Comparison of ENCODE assay signal across 24 cellular contexts in the genomic region with DNA sequence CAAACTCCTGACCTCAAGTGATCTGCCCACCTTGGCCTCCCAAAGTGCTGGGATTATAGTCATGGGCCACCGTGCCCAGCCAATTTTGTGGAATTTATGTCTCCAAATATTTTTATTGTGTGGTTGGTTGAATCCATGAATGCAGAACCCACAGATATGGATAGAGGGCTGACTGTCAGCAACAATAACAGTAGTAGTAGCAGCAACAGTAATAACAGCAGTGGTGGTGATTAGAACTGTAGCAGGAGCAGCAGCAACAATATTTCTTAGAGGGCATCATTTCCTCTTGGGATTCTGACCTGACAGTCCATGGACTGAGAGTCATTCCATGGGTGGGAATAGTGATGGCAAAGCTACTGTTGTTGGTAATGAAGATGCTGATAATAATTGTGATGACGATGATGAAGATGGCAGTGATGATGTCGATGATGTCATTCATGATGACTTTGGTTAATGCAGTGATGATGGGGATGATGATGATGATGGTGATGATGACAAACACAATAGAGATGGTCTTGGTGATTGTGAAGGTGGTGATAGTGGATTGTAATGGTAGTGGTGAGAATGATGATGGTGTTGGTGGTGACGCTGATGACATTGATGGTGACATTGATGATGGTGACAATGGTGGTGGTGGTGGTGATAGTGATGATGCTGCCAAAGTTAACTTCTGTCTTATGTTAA. TPM values are rescaled to one million over a fixed set of nuclear protein-coding genes. Genes with fewer than 3 reads are reported as not detected.
DNase-seq lines count a peak whose midpoint lies in the region; ATAC-seq, FAIRE-seq and TF ChIP-seq lines count a peak whose summit lies in the region.
"Had no signal": no experiment of that assay in that cellular context is flagged by ENCODE, and none has a peak within 500 bp of the region (broad histone marks: within the 10 kb centered on the region; RNA-seq: fewer than 3 reads in every experiment).

No MANE protein-coding gene starts in this region.

- DNase-seq in activated CD4-positive, alpha-beta T cell treated with anti-CD3 and anti-CD28 coated beads for 36 hours = no peak
- no peak for DNase-seq in activated CD4-positive, alpha-beta T cell treated with anti-CD3 and anti-CD28 coated beads, Interleukin-2, amount 50 U/mL, for 4 hours
- no peak for DNase-seq in GM12891 (ENCODE audit: insufficient read length, low spot score)
- DNase-seq in immature natural killer cell = peak in 2 of 3 donors; percentile 12 to 21
- DNase-seq in stimulated activated naive CD8-positive, alpha-beta T cell treated with anti-CD3 and anti-CD28 coated beads, Interleukin-15, Interleukin-2, amounts not matched to agents 100 U/mL and 50 U/mL, for 24 hours = no peak
- DNase-seq in NCI-H510A (lab: John Stamatoyannopoulos, UW) = no peak
- no peak for DNase-seq in foreskin melanocyte
- DNase-seq: ACHN; BE2C; Calu3; CD8-positive, alpha-beta memory T cell; DMS79 treated with DMSO at 0.1 percent for 48 hours; GF-D8; MV-4-11; NCI-H1105; NCI-H1436 treated with DMSO at 0.1 percent for 48 hours; NCI-H187 treated with DMSO at 0.1 percent for 48 hours; NCI-H526; NCI-H82; NK-92 treated with Interleukin-12 subunit alpha and Interleukin-12 subunit beta, amount 100 ng/mL, for 24 hours; PC-3 had no signal

- intact Hi-C loops in activated CD4-positive, alpha-beta T cell treated with anti-CD3 and anti-CD28 coated beads for 36 hours (cut with DNase I, micrococcal nuclease) = no loop called here

- H3K4me1 Mint-ChIP-seq in activated CD4-positive, alpha-beta T cell treated with anti-CD3 and anti-CD28 coated beads for 36 hours = no peaks in the 10 kb centered on the region
- no peaks in the 10 kb centered on the region for H3K4me1 Mint-ChIP-seq in immature natural killer cell

- no peaks in the 10 kb centered on the region for H3K27me3 Mint-ChIP-seq in activated CD4-positive, alpha-beta T cell treated with anti-CD3 and anti-CD28 coated beads for 36 hours
- peaks cover 0 to 4% (median 1%) of the 10 kb centered on the region in 3 donors for H3K27me3 Mint-ChIP-seq in immature natural killer cell (ENCODE audit: low read depth in 3 of 3)

- H3K36me3 Mint-ChIP-seq in activated CD4-positive, alpha-beta T cell treated with anti-CD3 and anti-CD28 coated beads for 36 hours (ENCODE audit: low read depth) = no peaks in the 10 kb centered on the region
- no peaks in the 10 kb centered on the region for H3K36me3 Mint-ChIP-seq in immature natural killer cell
- H3K36me3 Mint-ChIP-seq: CD14-positive monocyte had no signal

- TF ChIP-seq POLR2A in GM12891 (IDR thresholded peaks at IDR 0.05; ENCODE audit: low read depth, low read length) = no peak

- ATAC-seq in activated CD4-positive, alpha-beta T cell treated with anti-CD3 and anti-CD28 coated beads for 36 hours = peak; percentile 62
- peak; percentile 32 for ATAC-seq in stimulated activated naive CD8-positive, alpha-beta T cell treated with anti-CD3 and anti-CD28 coated beads, Interleukin-15, Interleukin-2, amounts not matched to agents 100 U/mL and 50 U/mL, for 24 hours
- ATAC-seq: PC-3 had no signal

- peaks cover 2% of the 10 kb centered on the region for H3K9me3 Mint-ChIP-seq in activated CD4-positive, alpha-beta T cell treated with anti-CD3 and anti-CD28 coated beads for 36 hours (ENCODE audit: low read depth)
- no peaks in the 10 kb centered on the region for H3K9me3 Mint-ChIP-seq in immature natural killer cell

- CTCF ChIA-PET in activated CD4-positive, alpha-beta T cell treated with anti-CD3 and anti-CD28 coated beads for 36 hours (lab: Charles Lee) = interaction anchor here (1.9 to 3.1 kb wide), 2 partner anchors 12 to 66 kb away, joined by 4 to 12 read pairs; no protein-coding TSS in a partner anchor

- no peak overlapping the region for H3K4me3 Mint-ChIP-seq in activated CD4-positive, alpha-beta T cell treated with anti-CD3 and anti-CD28 coated beads for 36 hours
- H3K4me3 Mint-ChIP-seq in immature natural killer cell = no peak overlapping the region
- H3K4me3 Mint-ChIP-seq: CD14-positive monocyte; CD8-positive, alpha-beta memory T cell had no signal

- POLR2A ChIA-PET in activated CD4-positive, alpha-beta T cell treated with anti-CD3 and anti-CD28 coated beads for 36 hours (lab: Charles Lee) = no interaction called here

- peak; percentile 35 for FAIRE-seq in GM12891 (lab: Jason Lieb, UNC)
- FAIRE-seq: GM12892, H54 had no signal

- no peak overlapping the region for H3K27ac Mint-ChIP-seq in activated CD4-positive, alpha-beta T cell treated with anti-CD3 and anti-CD28 coated beads for 36 hours
- peak overlapping the region in 1 of 6 donors; percentile 0 for H3K27ac Mint-ChIP-seq in immature natural killer cell
- H3K27ac Mint-ChIP-seq: CD14-positive monocyte; CD8-positive, alpha-beta memory T cell had no signal

TF ChIP-seq in GM12891, 5 proteins besides CTCF, POLR2A, EP300 and RAD21:
- TF ChIP-seq PAX5 (IDR thresholded peaks at IDR 0.05; ENCODE audit: insufficient read depth, low read length, severe bottlenecking) (no peak), POLR2AphosphoS5 (IDR thresholded peaks at IDR 0.05; ENCODE audit: low read depth, low read length) (no peak), POU2F2 (IDR thresholded peaks at IDR 0.05; ENCODE audit: low read depth, low read length) (no peak), SPI1 (IDR thresholded peaks at IDR 0.05; ENCODE audit: low read depth, low read length) (no peak), TAF1 (IDR thresholded peaks at IDR 0.05; ENCODE audit: low read depth, low read length) (no peak)

RNA-seq across cellular contexts. Expression of a gene that starts 13.9 kb away (rescaled TPM):
- 100 to 1,000 TPM; 239 to 272 TPM for total RNA-seq in activated CD4-positive, alpha-beta T cell treated with anti-CD3 and anti-CD28 coated beads for 36 hours
- polyA plus RNA-seq in GM12891 (2012; ENCODE audit: low read depth, missing spikeins) = 127 TPM
- polyA plus RNA-seq in immature natural killer cell = 10 to 100 TPM in 2 of 3 donors, 1 to 10 TPM in 1; 9.7 to 15.7 (median 10.7) TPM

Comparison
In these comparisons a context has a peak if more than half of its experiments do, and no peak if none do; other contexts are left out.
1. DNase-seq: peak in immature natural killer cell (2 of 3); none in activated CD4-positive, alpha-beta T cell treated with anti-CD3 and anti-CD28 coated beads for 36 hours (single experiment), activated CD4-positive, alpha-beta T cell treated with anti-CD3 and anti-CD28 coated beads, Interleukin-2, amount 50 U/mL, for 4 hours (0 of 2), GM12891 (single experiment), stimulated activated naive CD8-positive, alpha-beta T cell treated with anti-CD3 and anti-CD28 coated beads, Interleukin-15, Interleukin-2, amounts not matched to agents 100 U/mL and 50 U/mL, for 24 hours (single experiment), NCI-H510A (single experiment) and foreskin melanocyte (single experiment).